Comparison of ENCODE assay signal across 1 cellular context in the genomic region with DNA sequence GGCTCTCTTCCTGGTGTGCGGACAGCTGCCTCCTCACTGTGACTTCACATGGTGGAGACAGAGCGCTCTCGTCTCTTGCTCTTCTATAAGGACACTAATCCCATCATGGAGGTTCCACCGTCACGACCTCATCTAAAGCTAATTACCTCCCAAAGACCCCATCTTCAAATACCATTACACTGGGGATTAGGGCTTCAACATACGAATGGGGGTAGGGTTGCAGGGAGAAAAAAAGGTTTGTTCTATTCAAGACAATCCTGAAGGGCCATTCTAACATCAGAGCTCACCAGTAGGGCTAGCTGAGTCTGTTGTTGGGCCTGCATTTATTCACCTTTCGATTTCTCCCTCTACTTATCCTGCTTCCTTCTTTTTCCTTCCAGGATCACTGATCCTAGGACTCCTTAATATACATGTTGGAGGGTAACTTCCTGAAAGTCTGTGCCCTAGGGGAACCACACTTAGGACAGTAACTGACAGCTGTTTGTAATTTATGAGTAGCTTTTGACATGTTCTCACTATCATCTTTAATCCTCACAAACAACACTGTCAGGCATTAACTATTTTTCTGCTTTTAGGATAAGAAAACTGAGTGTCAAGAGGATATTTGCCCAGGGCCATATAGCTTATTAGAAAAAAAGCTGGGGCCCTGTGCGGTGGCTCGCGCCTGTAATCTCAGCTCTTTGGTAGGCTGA.
TF ChIP-seq lines count a peak whose summit lies in the region.

No MANE protein-coding gene starts in this region.

TF ChIP-seq in GM23338, 12 proteins besides CTCF, POLR2A, EP300 and RAD21 (continued from another document):
- TF ChIP-seq, protein P1, sequence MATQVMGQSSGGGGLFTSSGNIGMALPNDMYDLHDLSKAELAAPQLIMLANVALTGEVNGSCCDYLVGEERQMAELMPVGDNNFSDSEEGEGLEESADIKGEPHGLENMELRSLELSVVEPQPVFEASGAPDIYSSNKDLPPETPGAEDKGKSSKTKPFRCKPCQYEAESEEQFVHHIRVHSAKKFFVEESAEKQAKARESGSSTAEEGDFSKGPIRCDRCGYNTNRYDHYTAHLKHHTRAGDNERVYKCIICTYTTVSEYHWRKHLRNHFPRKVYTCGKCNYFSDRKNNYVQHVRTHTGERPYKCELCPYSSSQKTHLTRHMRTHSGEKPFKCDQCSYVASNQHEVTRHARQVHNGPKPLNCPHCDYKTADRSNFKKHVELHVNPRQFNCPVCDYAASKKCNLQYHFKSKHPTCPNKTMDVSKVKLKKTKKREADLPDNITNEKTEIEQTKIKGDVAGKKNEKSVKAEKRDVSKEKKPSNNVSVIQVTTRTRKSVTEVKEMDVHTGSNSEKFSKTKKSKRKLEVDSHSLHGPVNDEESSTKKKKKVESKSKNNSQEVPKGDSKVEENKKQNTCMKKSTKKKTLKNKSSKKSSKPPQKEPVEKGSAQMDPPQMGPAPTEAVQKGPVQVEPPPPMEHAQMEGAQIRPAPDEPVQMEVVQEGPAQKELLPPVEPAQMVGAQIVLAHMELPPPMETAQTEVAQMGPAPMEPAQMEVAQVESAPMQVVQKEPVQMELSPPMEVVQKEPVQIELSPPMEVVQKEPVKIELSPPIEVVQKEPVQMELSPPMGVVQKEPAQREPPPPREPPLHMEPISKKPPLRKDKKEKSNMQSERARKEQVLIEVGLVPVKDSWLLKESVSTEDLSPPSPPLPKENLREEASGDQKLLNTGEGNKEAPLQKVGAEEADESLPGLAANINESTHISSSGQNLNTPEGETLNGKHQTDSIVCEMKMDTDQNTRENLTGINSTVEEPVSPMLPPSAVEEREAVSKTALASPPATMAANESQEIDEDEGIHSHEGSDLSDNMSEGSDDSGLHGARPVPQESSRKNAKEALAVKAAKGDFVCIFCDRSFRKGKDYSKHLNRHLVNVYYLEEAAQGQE (IDR thresholded peaks at IDR 0.05; ENCODE audit: unreplicated experiment): no peak
